In the genomic region with DNA sequence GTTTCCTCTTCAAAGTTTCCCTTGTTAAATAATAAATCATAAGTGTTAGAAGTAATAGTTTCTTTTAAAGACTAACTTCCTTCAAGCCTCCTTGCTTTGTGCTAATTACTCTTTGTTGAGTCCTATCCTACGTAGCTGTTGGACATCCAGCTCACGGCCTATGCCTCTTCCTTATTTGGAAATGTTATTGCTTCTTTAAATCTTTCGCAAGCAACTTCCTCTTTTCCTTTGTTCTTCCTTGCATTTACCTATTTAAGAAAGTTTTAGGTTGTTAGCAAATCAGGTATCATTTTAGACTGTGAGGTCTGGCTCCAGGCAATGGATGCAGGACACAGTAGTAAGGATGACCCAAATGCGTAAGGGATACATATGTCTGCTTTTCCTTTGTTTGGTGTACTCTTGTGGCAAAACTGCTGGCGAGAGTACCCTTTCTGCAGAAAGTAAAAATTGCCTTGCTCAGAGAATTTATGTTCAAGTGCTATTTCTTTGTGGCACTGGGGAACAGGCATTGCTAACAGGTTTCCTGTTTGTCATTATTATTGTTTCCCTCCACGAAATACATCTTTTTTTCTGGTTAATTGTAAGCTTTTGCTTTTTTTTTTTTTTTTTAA, we compare ENCODE assay signal across 23 cellular contexts.
"Had no signal": no experiment of that assay in that cellular context is flagged by ENCODE, and none has a peak within 500 bp of the region (broad histone marks: within the 10 kb centered on the region; RNA-seq: fewer than 3 reads in every experiment).

No MANE protein-coding gene starts in this region.

- H3K27ac ChIP-seq: breast epithelium, epithelial cell of prostate, esophagus squamous epithelium, heart right ventricle, neutrophil, right lobe of liver, skin epidermis, testis, transverse colon had no signal

- H3K4me3 ChIP-seq: breast epithelium, esophagus squamous epithelium, heart right ventricle, right lobe of liver, skin epidermis, testis, transverse colon had no signal

- DNase-seq: activated CD4-positive, alpha-beta T cell treated with anti-CD3 and anti-CD28 coated beads for 36 hours; activated CD4-positive, alpha-beta T cell treated with anti-CD3 and anti-CD28 coated beads, Interleukin-2, amount 50 U/mL, for 4 hours; activated CD4-positive, CD25-positive, alpha-beta regulatory T cell; activated naive CD4-positive, alpha-beta T cell; activated T-cell treated with anti-CD3 and anti-CD28 coated beads for 4 hours; activated T-cell treated with anti-CD3 and anti-CD28 coated beads, Interleukin-2, amount 50 U/mL, for 72 hours; dermis blood vessel endothelial cell; effector CD4-positive, alpha-beta T cell; esophagus squamous epithelium; foreskin melanocyte; heart right ventricle; naive B cell; nephron progenitor cell; right lobe of liver; stimulated activated CD4-positive, alpha-beta T cell treated with anti-CD3 and anti-CD28 coated beads, Interleukin-12 subunit alpha, Interleukin-12 subunit beta, amount 100 ng/mL, for 4 hours; stimulated activated CD4-positive, alpha-beta T cell treated with anti-CD3 and anti-CD28 coated beads, Interleukin-4, amount 100 ng/mL, for 1 hour; stimulated activated naive CD8-positive, alpha-beta T cell treated with anti-CD3 and anti-CD28 coated beads, Interleukin-15, Interleukin-2, amounts not matched to agents 100 U/mL and 50 U/mL, for 24 hours; testis; transverse colon had no signal
